Comparison of ENCODE assay signal across 8 cellular contexts in the genomic region with DNA sequence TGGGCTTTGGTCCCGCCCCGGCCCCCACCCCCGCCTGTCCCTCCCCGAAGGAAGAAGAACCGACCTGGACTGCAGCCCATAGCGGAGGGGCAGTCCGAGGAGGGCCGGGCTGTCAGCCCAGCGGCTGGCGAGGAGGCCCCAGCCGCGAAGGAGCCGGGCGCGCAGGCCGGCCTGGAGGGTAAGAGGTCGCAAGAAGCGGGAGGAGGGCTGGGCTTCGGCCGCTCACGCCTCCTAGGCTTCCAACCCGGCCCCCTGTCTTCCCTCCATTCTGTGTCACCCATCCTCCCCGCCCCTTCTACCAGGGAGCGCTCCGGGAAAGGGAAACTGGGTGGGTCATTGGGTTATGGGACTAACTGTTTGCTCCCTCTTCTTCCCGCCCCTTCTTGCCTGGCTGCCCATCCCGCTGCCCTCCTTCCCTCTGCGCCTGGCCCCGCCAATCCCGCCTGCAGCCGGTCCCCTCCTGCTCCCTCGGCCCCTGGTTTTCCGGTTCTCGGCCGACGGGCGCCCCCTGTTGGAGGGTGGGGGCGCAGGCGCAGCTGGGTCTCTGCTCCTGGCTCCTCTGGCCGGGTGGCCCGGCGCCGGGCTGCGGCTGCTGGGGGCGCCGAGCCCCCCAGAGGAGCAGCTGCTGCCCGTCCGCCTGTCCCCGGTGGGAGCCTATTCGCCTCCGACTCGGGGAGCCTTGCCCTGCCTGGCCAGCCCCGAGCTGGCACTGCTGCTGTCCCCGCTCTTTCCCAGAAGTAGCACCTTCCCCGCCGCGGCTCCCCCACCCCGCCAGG. TPM values are rescaled to one million over a fixed set of nuclear protein-coding genes. Genes with fewer than 3 reads are reported as not detected.
DNase-seq lines count a peak whose midpoint lies in the region; TF ChIP-seq lines count a peak whose summit lies in the region.

No MANE protein-coding gene starts in this region.

- H3K36me3 ChIP-seq in adipocyte (ENCODE audit: control insufficient read depth, insufficient read depth, low read length, severe bottlenecking) = peaks cover 37% of the 10 kb centered on the region
- H3K36me3 ChIP-seq in cardiac muscle cell = peaks cover 8% of the 10 kb centered on the region
- H3K36me3 ChIP-seq in parathyroid adenoma (ENCODE audit: control insufficient read depth, insufficient read depth, low read length) = no peaks in the 10 kb centered on the region
- peaks cover 0 to 10% of the 10 kb centered on the region in 2 donors for H3K36me3 ChIP-seq in thyroid gland

- intact Hi-C loops in thyroid gland (cut with DNase I) = loop anchor here (5.0 kb wide), 2 partner anchors 46 to 66 kb away; a partner anchor contains a TSS

- H3K4me3 ChIP-seq in HFF-Myc (replicated peaks; ENCODE audit: low read depth, low read length) = peak overlapping the region; percentile 86
- peak overlapping the region; percentile 97 for H3K4me3 ChIP-seq in adipocyte (ENCODE audit: low read length)
- H3K4me3 ChIP-seq in cardiac muscle cell = peak overlapping the region; percentile 61
- H3K4me3 ChIP-seq in parathyroid adenoma (ENCODE audit: low read depth, low read length) = peak overlapping the region; percentile 99
- H3K4me3 ChIP-seq in thyroid gland (replicated peaks in 1 of 3) = peak overlapping the region; percentile 48 to 84 (median 84)

- H3K9me3 ChIP-seq in adipocyte (ENCODE audit: control insufficient read depth, low read length) (no peaks in the 10 kb centered on the region), cardiac muscle cell (ENCODE audit: low read depth) (no peaks in the 10 kb centered on the region), parathyroid adenoma (ENCODE audit: control insufficient read depth, low read length) (no peaks in the 10 kb centered on the region), thyroid gland (no peaks in the 10 kb centered on the region)

- H3K9ac ChIP-seq in adipocyte (ENCODE audit: low read length) (peak overlapping the region; percentile 97), parathyroid adenoma (no peak overlapping the region)

- TF ChIP-seq CTCF in HFF-Myc (IDR thresholded peaks at IDR 0.05; ENCODE audit: low read depth, low read length, missing control alignments) = peak; percentile 91
- TF ChIP-seq CTCF in cardiac muscle cell (IDR thresholded peaks at IDR 0.05; ENCODE audit: low read depth, low read length) = peak; percentile 89
- TF ChIP-seq CTCF in parathyroid adenoma (IDR thresholded peaks at IDR 0.05) = peak; percentile 86
- TF ChIP-seq CTCF in thyroid gland (IDR thresholded peaks at IDR 0.05) = peak; percentile 72 to 96 (median 94)

- WGBS in thyroid gland, 2 donors = 0 to 1% methylated on average over 22 to 25 of the region's 58 CpGs

- peak overlapping the region; percentile 100 for H3K4me2 ChIP-seq in parathyroid adenoma (ENCODE audit: low read length)

- H3K79me2 ChIP-seq in parathyroid adenoma = no peaks in the 10 kb centered on the region

- H3K27ac ChIP-seq in cardiac muscle cell = peak overlapping the region; percentile 84
- H3K27ac ChIP-seq in parathyroid adenoma = peak overlapping the region; percentile 95
- peak overlapping the region; percentile 80 to 97 (median 92) for H3K27ac ChIP-seq in thyroid gland

- peaks cover 50% of the 10 kb centered on the region for H3K4me1 ChIP-seq in adipocyte (ENCODE audit: control insufficient read depth, insufficient read depth, low read length)
- peaks cover 8% of the 10 kb centered on the region for H3K4me1 ChIP-seq in cardiac muscle cell (ENCODE audit: low read depth)
- no peaks in the 10 kb centered on the region for H3K4me1 ChIP-seq in parathyroid adenoma
- H3K4me1 ChIP-seq in thyroid gland = peaks cover 30 to 33% of the 10 kb centered on the region in 2 donors

- DNase-seq in ELR (ENCODE audit: low read depth) = peak; percentile 98
- DNase-seq in HFF-Myc (ENCODE audit: extremely low read depth, low read depth) = peak; percentile 79
- peak; percentile 85 for DNase-seq in NCI-H1105 treated with DMSO at 0.1 percent for 48 hours (lab: John Stamatoyannopoulos, UW)
- DNase-seq in T follicular helper cell (ENCODE audit: low read depth) = peak; percentile 78
- peak; percentile 98 for DNase-seq in adipocyte (ENCODE audit: low read depth)
- peak; percentile 93 to 98 for DNase-seq in cardiac muscle cell (ENCODE audit: low read depth in 1 of 2, low spot score in 1 of 2)
- DNase-seq in thyroid gland = peak; percentile 85 to 90

- H2AFZ ChIP-seq in parathyroid adenoma = peak overlapping the region; percentile 82

- TF ChIP-seq POLR2A in thyroid gland (IDR thresholded peaks at IDR 0.05) = peak in 1 of 2 donors; percentile 28

- H3K27me3 ChIP-seq in adipocyte (replicated peaks; ENCODE audit: control insufficient read depth, insufficient read depth, low read length) (no peaks in the 10 kb centered on the region), cardiac muscle cell (no peaks in the 10 kb centered on the region), parathyroid adenoma (ENCODE audit: control insufficient read depth, insufficient read depth, low read length) (no peaks in the 10 kb centered on the region), thyroid gland (no peaks in the 10 kb centered on the region)

RNA-seq across cellular contexts. Expression of a gene that starts 2.4 kb away (rescaled TPM):
- total RNA-seq in cardiac muscle cell (25.9 and 35.6 TPM in 2 replicates), thyroid gland (10 to 100 TPM; 14.9 to 20.1 (median 16.9) TPM)
- 26.7 and 44.4 TPM in 2 replicates for polyA plus RNA-seq in cardiac muscle cell

RNA-seq across cellular contexts. Expression of a gene that starts 14.5 kb away (rescaled TPM):
- total RNA-seq in cardiac muscle cell (167 and 310 TPM in 2 replicates), thyroid gland (100 to 1,000 TPM in 1 of 4 donors, 10 to 100 TPM in 3; 89.0 to 103 (median 98.9) TPM)
- polyA plus RNA-seq in cardiac muscle cell = 269 and 565 TPM in 2 replicates

RNA-seq across cellular contexts. Expression of a gene that starts 21.9 kb away (rescaled TPM):
- total RNA-seq in cardiac muscle cell (0.06 TPM in 1 of 2 replicates, not detected in the other), thyroid gland (not detected)
- polyA plus RNA-seq in cardiac muscle cell = not detected in 2 replicates

RNA-seq across cellular contexts. Expression of a gene that starts 45.9 kb away (rescaled TPM):
- 1.7 and 3.5 TPM in 2 replicates for total RNA-seq in cardiac muscle cell
- 3.7 and 12.9 TPM in 2 replicates for polyA plus RNA-seq in cardiac muscle cell
- total RNA-seq in thyroid gland = 1 to 10 TPM; 1.5 to 2.9 (median 2.2) TPM

RNA-seq across cellular contexts. Expression of a gene that starts 49.8 kb away (rescaled TPM):
- total RNA-seq in cardiac muscle cell (57.3 and 65.3 TPM in 2 replicates), thyroid gland (10 to 100 TPM; 40.0 to 61.6 (median 56.2) TPM)
- 45.1 and 68.5 TPM in 2 replicates for polyA plus RNA-seq in cardiac muscle cell

Comparison
In these comparisons a context has a peak if more than half of its experiments do, and no peak if none do; other contexts are left out.
1. Peak in every context shown above with its lines: DNase-seq, H3K4me3 ChIP-seq and H3K27ac ChIP-seq.